ENCODE assay signal across 8 cellular contexts in genomic region chr9:79611091-79611614, GRCh38. TPM values are rescaled to one million over a fixed set of nuclear protein-coding genes. Genes with fewer than 3 reads are reported as not detected.
DNase-seq lines count a peak whose midpoint lies in the region; ATAC-seq and TF ChIP-seq lines count a peak whose summit lies in the region.

No MANE protein-coding gene starts in this region.

- no peaks in the 10 kb centered on the region for H3K9me3 ChIP-seq in AG04450 (ENCODE audit: control insufficient read depth, insufficient read depth, low read length)
- no peaks in the 10 kb centered on the region for H3K9me3 ChIP-seq in neural cell (ENCODE audit: low read length)

- H3K27me3 ChIP-seq in AG04450 (ENCODE audit: control insufficient read depth, insufficient read depth, low read length) (no peaks in the 10 kb centered on the region), neural cell (ENCODE audit: insufficient read depth, low read depth, low read length) (no peaks in the 10 kb centered on the region)

- ATAC-seq in GM19452 (IDR thresholded peaks at IDR 0.05; ENCODE audit: unreplicated experiment) (peak; percentile 94), HG03521 (IDR thresholded peaks at IDR 0.05; ENCODE audit: unreplicated experiment) (peak; percentile 92)

- H3K27ac ChIP-seq in AG04450 (ENCODE audit: low read depth, low read length) (peak overlapping the region; percentile 77), neural cell (ENCODE audit: low read length) (no peak overlapping the region)

- peaks cover 83% of the 10 kb centered on the region for H3K79me2 ChIP-seq in neural cell (replicated peaks; ENCODE audit: insufficient read depth, low read length)

- H3K9me2 ChIP-seq in neural cell (ENCODE audit: insufficient read depth, low read length), result no peaks in the 10 kb centered on the region

- H3F3A ChIP-seq in neural cell (ENCODE audit: insufficient read depth, low read length, poor library complexity, severe bottlenecking), result peaks cover 3% of the 10 kb centered on the region

- H3K4me3 ChIP-seq in AG04450 (ENCODE audit: low read depth, low read length) (no peak overlapping the region), neural cell (ENCODE audit: low read length) (no peak overlapping the region)

- peak overlapping the region; percentile 12 for H3K4me2 ChIP-seq in neural cell (ENCODE audit: low read length)

- no peaks in the 10 kb centered on the region for H4K20me1 ChIP-seq in neural cell (ENCODE audit: insufficient read depth)

- POLR2A ChIA-PET in AG04450 (lab: Yijun Ruan, JAX), result interaction anchor here (0.7 to 2.1 kb wide), 3 partner anchors 15 to 74 kb away, joined by 4 to 21 read pairs (median 8); partner anchors contain the start of gene TLE4

- CTCF ChIA-PET in AG04450 (lab: Charles Lee), result no interaction called here

- no peak overlapping the region for H2AFZ ChIP-seq in neural cell (ENCODE audit: low read depth, low read length)

- TF ChIP-seq CTCF in AG04450 (IDR thresholded peaks at IDR 0.05; ENCODE audit: low read depth, low read length) (no peak), neural cell (IDR thresholded peaks at IDR 0.05; ENCODE audit: poor library complexity, severe bottlenecking) (no peak)

- no peak for TF ChIP-seq EP300 in neural cell (conservative IDR thresholded peaks at IDR 0.05; ENCODE audit: poor library complexity, severe bottlenecking)

- no peak for TF ChIP-seq RAD21 in neural cell (conservative IDR thresholded peaks at IDR 0.05)

- no peak overlapping the region for H3K9ac ChIP-seq in neural cell (ENCODE audit: low read length)

- H3K36me3 ChIP-seq in neural cell (ENCODE audit: insufficient read depth, low read length), result no peaks in the 10 kb centered on the region

- DNase-seq in AG04450 (ENCODE audit: low read depth, low spot score) (peak; percentile 88), amniotic epithelial cell (ENCODE audit: low read depth) (peak; percentile 63), activated gamma-delta T cell (lab: John Stamatoyannopoulos, UW) (no peak)
- no peak for DNase-seq in activated CD4-positive, alpha-beta T cell treated with anti-CD3 and anti-CD28 coated beads for 4 hours
- DNase-seq in effector CD8-positive, alpha-beta T cell (lab: John Stamatoyannopoulos, UW), result no peak

TF ChIP-seq in neural cell, 6 proteins besides CTCF, POLR2A, EP300 and RAD21:
- no peak for TF ChIP-seq SMC3 (conservative IDR thresholded peaks at IDR 0.05; ENCODE audit: poor library complexity)
- no peak for TF ChIP-seq MXI1 (conservative IDR thresholded peaks at IDR 0.05; ENCODE audit: poor library complexity, severe bottlenecking)
- no peak for TF ChIP-seq TAF1 (IDR thresholded peaks at IDR 0.05; ENCODE audit: low read depth)
- TF ChIP-seq REST (IDR thresholded peaks at IDR 0.05; ENCODE audit: borderline replicate concordance), result no peak
- no peak for TF ChIP-seq EZH2 (IDR thresholded peaks at IDR 0.05; ENCODE audit: borderline replicate concordance, insufficient read depth, low read length, poor library complexity, severe bottlenecking)
- TF ChIP-seq POLR2AphosphoS5 (IDR thresholded peaks at IDR 0.05), result no peak

RNA-seq across cellular contexts. Expression of gene TLE4, which starts 39.4 kb away (rescaled TPM):
- 42.2 and 53.4 TPM in 2 replicates for polyA plus RNA-seq in AG04450 (2011; rRNA removed)
- polyA minus RNA-seq in AG04450 (2011; rRNA and poly(A)+ RNA removed), result 114 and 117 TPM in 2 replicates
- polyA plus RNA-seq in neural cell, result 143 and 146 TPM in 2 replicates
- polyA minus RNA-seq in neural cell, result 351 and 423 TPM in 2 replicates

Comparison
In these comparisons a context has a peak if more than half of its experiments do, and no peak if none do; other contexts are left out.
1. DNase-seq: peak in AG04450 (single experiment) and amniotic epithelial cell (single experiment); none in activated CD4-positive, alpha-beta T cell treated with anti-CD3 and anti-CD28 coated beads for 4 hours (0 of 2), activated gamma-delta T cell (single experiment) and effector CD8-positive, alpha-beta T cell (single experiment).